Comparison of ENCODE assay signal across 9 cellular contexts in the genomic region with DNA sequence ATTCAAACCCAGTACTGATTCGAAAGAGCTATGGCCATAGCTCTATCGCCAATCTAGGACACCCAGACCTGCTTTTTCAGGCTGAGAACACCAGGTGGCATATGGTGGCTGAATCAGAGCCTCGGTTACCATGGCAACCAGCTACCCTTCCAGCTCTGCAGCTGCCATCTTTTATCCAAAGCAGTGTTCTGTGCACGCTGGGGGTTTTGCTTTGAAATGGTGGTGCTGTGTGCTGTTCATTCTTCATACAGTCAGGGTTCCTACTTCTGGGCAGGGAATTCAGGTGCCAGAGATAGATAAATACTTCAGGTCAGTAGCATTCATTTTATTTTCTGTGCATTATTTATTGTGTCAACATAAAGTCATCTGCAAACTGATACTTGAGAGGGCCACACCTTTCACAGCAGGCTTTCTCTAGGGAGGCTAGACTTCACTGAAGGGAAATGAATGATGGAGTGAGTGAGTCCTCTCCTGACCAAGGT.
A peak's percentile ranks its signal among the peaks of the same experiment; 100 is the strongest.
DNase-seq lines count a peak whose midpoint lies in the region; ATAC-seq and TF ChIP-seq lines count a peak whose summit lies in the region.
"Had no signal": no experiment of that assay in that cellular context is flagged by ENCODE, and none has a peak within 500 bp of the region (broad histone marks: within the 10 kb centered on the region; RNA-seq: fewer than 3 reads in every experiment).

No MANE protein-coding gene starts in this region.

- peak; percentile 100 for ATAC-seq in HG02884 (IDR thresholded peaks at IDR 0.05; ENCODE audit: unreplicated experiment)

- peaks cover 8% of the 10 kb centered on the region for H3K36me3 Mint-ChIP-seq in activated naive CD8-positive, alpha-beta T cell treated with anti-CD3 and anti-CD28 coated beads for 36 hours

- H3K9me3 Mint-ChIP-seq in activated naive CD8-positive, alpha-beta T cell treated with anti-CD3 and anti-CD28 coated beads for 36 hours = peaks cover 16% of the 10 kb centered on the region

- peak; percentile 83 for TF ChIP-seq CTCF in retinal pigment epithelial cell (conservative IDR thresholded peaks at IDR 0.05; ENCODE audit: low read depth, low read length)

- no peaks in the 10 kb centered on the region for H3K27me3 Mint-ChIP-seq in activated naive CD8-positive, alpha-beta T cell treated with anti-CD3 and anti-CD28 coated beads for 36 hours

- no peak overlapping the region for H3K4me3 Mint-ChIP-seq in activated naive CD8-positive, alpha-beta T cell treated with anti-CD3 and anti-CD28 coated beads for 36 hours

- H3K4me1 Mint-ChIP-seq in activated naive CD8-positive, alpha-beta T cell treated with anti-CD3 and anti-CD28 coated beads for 36 hours = no peaks in the 10 kb centered on the region

- H3K4me3 ChIP-seq in retinal pigment epithelial cell (ENCODE audit: low read length) = no peak overlapping the region
- H3K4me3 ChIP-seq: BLaER1 had no signal

- intact Hi-C loops in cardiac septum (cut with DNase I) = loop anchor here (2.0 kb wide), 1 partner anchor 577 kb away; no protein-coding TSS in a partner anchor

- peak; percentile 65 for DNase-seq in activated gamma-delta T cell treated with Interleukin-2 at 50 U/mL for 16 hours
- no peak for DNase-seq in activated gamma-delta T cell (lab: John Stamatoyannopoulos, UW)
- peak; percentile 93 to 99 (median 97) for DNase-seq in NCI-H1417 (lab: John Stamatoyannopoulos, UW)
- peak; percentile 89 for DNase-seq in SKM-1 treated with dmso at 0.1 percent for 144 hours (lab: John Stamatoyannopoulos, UW; ENCODE audit: unreplicated experiment)
- peak; percentile 76 for DNase-seq in activated naive CD8-positive, alpha-beta T cell treated with anti-CD3 and anti-CD28 coated beads for 36 hours
- DNase-seq in cardiac septum (ENCODE audit: low spot score) = peak; percentile 79
- peak; percentile 82 for DNase-seq in retinal pigment epithelial cell (ENCODE audit: low read depth)

- no peak overlapping the region for H3K27ac Mint-ChIP-seq in activated naive CD8-positive, alpha-beta T cell treated with anti-CD3 and anti-CD28 coated beads for 36 hours
